Comparison of ENCODE assay signal across 19 cellular contexts in genomic region chr3:175107231-175107630, GRCh38.
"Had no signal": no experiment of that assay in that cellular context is flagged by ENCODE, and none has a peak within 500 bp of the region (broad histone marks: within the 10 kb centered on the region; RNA-seq: fewer than 3 reads in every experiment).

No MANE protein-coding gene starts in this region.

- ATAC-seq: activated T-helper 17 cell treated with anti-CD3 and anti-CD28 coated beads, Interleukin-2, amount 50 U/mL, for 72 hours; left cardiac atrium; natural killer cell treated with Interleukin-12 subunit alpha and Interleukin-12 subunit beta and Interleukin-15 and Interleukin-18, amount 100 ng/mL, for 72 hours; pancreas; right cardiac atrium; stimulated activated effector memory CD8-positive, alpha-beta T cell treated with anti-CD3 and anti-CD28 coated beads, Interleukin-12 subunit alpha, Interleukin-12 subunit beta, amount 100 ng/mL, for 72 hours; stimulated activated naive CD8-positive, alpha-beta T cell treated with anti-CD3 and anti-CD28 coated beads, Interleukin-15, amount 100 ng/mL, for 72 hours had no signal

- DNase-seq: activated CD4-positive, alpha-beta T cell treated with anti-CD3 and anti-CD28 coated beads for 1 hour; activated CD4-positive, alpha-beta T cell treated with anti-CD3 and anti-CD28 coated beads, Interleukin-2, amount 50 U/mL, for 1 hour; activated naive CD4-positive, alpha-beta T cell; activated naive CD8-positive, alpha-beta T cell treated with anti-CD3 and anti-CD28 coated beads for 36 hours; activated T-cell treated with anti-CD3 and anti-CD28 coated beads, Interleukin-2, amount 50 U/mL, for 1 hour; effector memory CD4-positive, alpha-beta T cell; glutamatergic neuron; islet precursor cell; left cardiac atrium; pancreas; right cardiac atrium; stimulated activated CD4-positive, alpha-beta T cell treated with anti-CD3 and anti-CD28 coated beads, Interleukin-12 subunit alpha, Interleukin-12 subunit beta, amount 100 ng/mL, for 4 hours; stimulated activated CD4-positive, alpha-beta T cell treated with anti-CD3 and anti-CD28 coated beads, Interleukin-1b, Interleukin-23, amount 100 ng/mL, for 48 hours; stimulated activated naive CD8-positive, alpha-beta T cell treated with anti-CD3 and anti-CD28 coated beads, Interleukin-15, amount 100 ng/mL, for 72 hours; T-helper 1 cell; tibial artery had no signal
